ENCODE assay signal across 18 cellular contexts in genomic region chr2:217799553-217800432, GRCh38.
DNase-seq lines count a peak whose midpoint lies in the region; ATAC-seq and TF ChIP-seq lines count a peak whose summit lies in the region.
"Had no signal": no experiment of that assay in that cellular context is flagged by ENCODE, and none has a peak within 500 bp of the region (broad histone marks: within the 10 kb centered on the region; RNA-seq: fewer than 3 reads in every experiment).

No MANE protein-coding gene starts in this region.

- H3K36me3 Mint-ChIP-seq in endodermal cell (ENCODE audit: low read depth) (no peaks in the 10 kb centered on the region), nephron progenitor cell (ENCODE audit: low read depth) (no peaks in the 10 kb centered on the region), type B pancreatic cell (no peaks in the 10 kb centered on the region)

- H3K9ac ChIP-seq in endodermal cell (ENCODE audit: extremely low read depth, low read length, poor library complexity, severe bottlenecking): no peak overlapping the region

- H3K9me3 Mint-ChIP-seq in endodermal cell: no peaks in the 10 kb centered on the region
- no peaks in the 10 kb centered on the region for H3K9me3 Mint-ChIP-seq in nephron progenitor cell
- no peaks in the 10 kb centered on the region for H3K9me3 Mint-ChIP-seq in type B pancreatic cell

- TF ChIP-seq CTCF in endodermal cell (conservative IDR thresholded peaks at IDR 0.05): no peak
- no peak for TF ChIP-seq CTCF in nephron progenitor cell (IDR thresholded peaks at IDR 0.05)
- TF ChIP-seq CTCF in type B pancreatic cell (conservative IDR thresholded peaks at IDR 0.05): no peak

- no peak overlapping the region for H3K4me3 Mint-ChIP-seq in endodermal cell
- H3K4me3 Mint-ChIP-seq in nephron progenitor cell: no peak overlapping the region
- H3K4me3 Mint-ChIP-seq in type B pancreatic cell: no peak overlapping the region
- H3K4me3 Mint-ChIP-seq: activated CD8-positive, alpha-beta T cell treated with anti-CD3 and anti-CD28 coated beads, Interleukin-2, amount 10 ng/mL, durations not matched to agents 7 days and 5 days had no signal

- ATAC-seq in Right ventricle myocardium superior (ENCODE audit: poor library complexity): no peak
- no peak for ATAC-seq in left ventricle myocardium superior
- ATAC-seq in HG03095 (IDR thresholded peaks at IDR 0.05; ENCODE audit: unreplicated experiment): no peak
- ATAC-seq: K562; stimulated activated naive CD8-positive, alpha-beta T cell treated with anti-CD3 and anti-CD28 coated beads, Interleukin-15, Interleukin-2, amounts not matched to agents 100 U/mL and 50 U/mL, for 24 hours had no signal

- no peaks in the 10 kb centered on the region for H3K27me3 ChIP-seq in endodermal cell (ENCODE audit: control insufficient read depth, insufficient read depth, low read length, poor library complexity, severe bottlenecking)

- H3K4me3 ChIP-seq in endodermal cell (ENCODE audit: low read length): no peak overlapping the region
- H3K4me3 ChIP-seq: K562, prostate gland had no signal

- H3K4me1 ChIP-seq in endodermal cell (ENCODE audit: control insufficient read depth, insufficient read depth, low read length): no peaks in the 10 kb centered on the region
- H3K4me1 ChIP-seq: prostate gland had no signal

- H3K27ac Mint-ChIP-seq in endodermal cell (no peak overlapping the region), nephron progenitor cell (peak overlapping the region; percentile 66), type B pancreatic cell (peak overlapping the region; percentile 71)

- DNase-seq in Right ventricle myocardium superior: peak; percentile 37
- no peak for DNase-seq in left ventricle myocardium superior
- peak; percentile 19 for DNase-seq in endodermal cell
- no peak for DNase-seq in nephron progenitor cell
- peak; percentile 48 for DNase-seq in type B pancreatic cell (ENCODE audit: extremely low spot score, unreplicated experiment)
- DNase-seq in SHP77 (lab: John Stamatoyannopoulos, UW): no peak
- no peak for DNase-seq in NCI-H748 (lab: John Stamatoyannopoulos, UW; ENCODE audit: unreplicated experiment)
- DNase-seq: activated CD8-positive, alpha-beta T cell treated with anti-CD3 and anti-CD28 coated beads, Interleukin-2, amount 10 ng/mL, durations not matched to agents 7 days and 5 days; Calu3; dermis blood vessel endothelial cell; NCI-H1048; RPMI8226; stimulated activated CD4-positive, alpha-beta T cell treated with anti-CD3 and anti-CD28 coated beads, Interleukin-12 subunit alpha, Interleukin-12 subunit beta, amount 100 ng/mL, for 4 hours; stimulated activated naive CD8-positive, alpha-beta T cell treated with anti-CD3 and anti-CD28 coated beads, Interleukin-15, Interleukin-2, amounts not matched to agents 100 U/mL and 50 U/mL, for 24 hours; T-helper 1 cell had no signal

- H3K27me3 Mint-ChIP-seq in endodermal cell (ENCODE audit: insufficient read depth) (no peaks in the 10 kb centered on the region), nephron progenitor cell (ENCODE audit: low read depth, poor library complexity) (peaks cover 11% of the 10 kb centered on the region), type B pancreatic cell (no peaks in the 10 kb centered on the region)

- H3K4me1 Mint-ChIP-seq in endodermal cell: peaks cover 2% of the 10 kb centered on the region
- peaks cover 32% of the 10 kb centered on the region for H3K4me1 Mint-ChIP-seq in nephron progenitor cell
- peaks cover 13% of the 10 kb centered on the region for H3K4me1 Mint-ChIP-seq in type B pancreatic cell (ENCODE audit: unreplicated experiment)

- intact Hi-C loops in Right ventricle myocardium superior (cut with DNase I): no loop called here
- intact Hi-C loops in left ventricle myocardium superior (cut with micrococcal nuclease): loop anchor here (5.0 kb wide), 1 partner anchor 73 kb away; no protein-coding TSS in a partner anchor

- no peaks in the 10 kb centered on the region for H3K36me3 ChIP-seq in endodermal cell (ENCODE audit: control insufficient read depth, insufficient read depth, low read length)
- H3K36me3 ChIP-seq: prostate gland had no signal

- WGBS in endodermal cell (ENCODE audit: insufficient coverage in 1 of 2, insufficient read length in 1 of 2), 2 experiments: 94% methylated on average over 9 to 14 of the region's 15 CpGs

- no peaks in the 10 kb centered on the region for H3K9me3 ChIP-seq in endodermal cell (ENCODE audit: control insufficient read depth, low read length)
- H3K9me3 ChIP-seq: prostate gland had no signal

- H3K27ac ChIP-seq in endodermal cell (ENCODE audit: low read depth, low read length): no peak overlapping the region

Comparison
In these comparisons a context has a peak if more than half of its experiments do, and no peak if none do; other contexts are left out.
1. DNase-seq: peak in Right ventricle myocardium superior (single experiment), endodermal cell (single experiment) and type B pancreatic cell (single experiment); none in left ventricle myocardium superior (single experiment), nephron progenitor cell (single experiment), SHP77 (0 of 2) and NCI-H748 (single experiment).